Comparison of ENCODE assay signal across 8 cellular contexts in genomic region chr3:23999012-23999641, GRCh38. TPM values are rescaled to one million over a fixed set of nuclear protein-coding genes. Genes with fewer than 3 reads are reported as not detected.
DNase-seq lines count a peak whose midpoint lies in the region; ATAC-seq and TF ChIP-seq lines count a peak whose summit lies in the region.

No MANE protein-coding gene starts in this region.

- no peak overlapping the region for H3K27ac Mint-ChIP-seq in activated naive CD8-positive, alpha-beta T cell treated with anti-CD3 and anti-CD28 coated beads, Interleukin-2, amount 10 ng/mL, durations not matched to agents 7 days and 5 days

- intact Hi-C loops in left ventricle myocardium inferior (cut with micrococcal nuclease): no loop called here
- intact Hi-C loops in sciatic nerve (cut with DNase I): no loop called here

- TF ChIP-seq CTCF in left ventricle myocardium inferior (IDR thresholded peaks at IDR 0.05; ENCODE audit: borderline replicate concordance): peak; percentile 84

- peaks cover 7% of the 10 kb centered on the region for H3K4me1 ChIP-seq in left ventricle myocardium inferior

- POLR2A ChIA-PET in activated naive CD8-positive, alpha-beta T cell treated with anti-CD3 and anti-CD28 coated beads, Interleukin-2, amount 10 ng/mL, durations not matched to agents 7 days and 5 days (lab: Charles Lee): no interaction called here

- H3K36me3 ChIP-seq in left ventricle myocardium inferior: no peaks in the 10 kb centered on the region

- DNase-seq in NCI-H345 (lab: John Stamatoyannopoulos, UW) (peak; percentile 13), NCI-H345 treated with DMSO at 0.1 percent for 48 hours (lab: John Stamatoyannopoulos, UW; ENCODE audit: unreplicated experiment) (no peak), RPMI8226 (peak; percentile 62), left ventricle myocardium inferior (peak; percentile 67), sciatic nerve (ENCODE audit: low spot score) (peak; percentile 88)
- peak; percentile 71 for DNase-seq in activated naive CD8-positive, alpha-beta T cell treated with anti-CD3 and anti-CD28 coated beads, Interleukin-2, amount 10 ng/mL, durations not matched to agents 7 days and 5 days

- peaks cover 13% of the 10 kb centered on the region for H3K27me3 Mint-ChIP-seq in activated naive CD8-positive, alpha-beta T cell treated with anti-CD3 and anti-CD28 coated beads, Interleukin-2, amount 10 ng/mL, durations not matched to agents 7 days and 5 days

- no peak overlapping the region for H3K4me3 Mint-ChIP-seq in activated naive CD8-positive, alpha-beta T cell treated with anti-CD3 and anti-CD28 coated beads, Interleukin-2, amount 10 ng/mL, durations not matched to agents 7 days and 5 days

- H3K27me3 ChIP-seq in left ventricle myocardium inferior (ENCODE audit: low read depth): no peaks in the 10 kb centered on the region

- no peak overlapping the region for H3K4me3 ChIP-seq in left ventricle myocardium inferior

- ATAC-seq in HG03469 (IDR thresholded peaks at IDR 0.05; ENCODE audit: unreplicated experiment) (peak; percentile 49), sciatic nerve (peak; percentile 62), HG03520 (IDR thresholded peaks at IDR 0.05; ENCODE audit: unreplicated experiment) (no peak)
- no peak for ATAC-seq in activated naive CD8-positive, alpha-beta T cell treated with anti-CD3 and anti-CD28 coated beads, Interleukin-2, amount 10 ng/mL, durations not matched to agents 7 days and 5 days (ENCODE audit: low read depth)

- H3K9me3 Mint-ChIP-seq in activated naive CD8-positive, alpha-beta T cell treated with anti-CD3 and anti-CD28 coated beads, Interleukin-2, amount 10 ng/mL, durations not matched to agents 7 days and 5 days: no peaks in the 10 kb centered on the region

- no peaks in the 10 kb centered on the region for H3K36me3 Mint-ChIP-seq in activated naive CD8-positive, alpha-beta T cell treated with anti-CD3 and anti-CD28 coated beads, Interleukin-2, amount 10 ng/mL, durations not matched to agents 7 days and 5 days

- no peaks in the 10 kb centered on the region for H3K9me3 ChIP-seq in left ventricle myocardium inferior (replicated peaks)

- H3K4me1 Mint-ChIP-seq in activated naive CD8-positive, alpha-beta T cell treated with anti-CD3 and anti-CD28 coated beads, Interleukin-2, amount 10 ng/mL, durations not matched to agents 7 days and 5 days: peaks cover 5% of the 10 kb centered on the region

- no peak overlapping the region for H3K27ac ChIP-seq in left ventricle myocardium inferior (replicated peaks)

RNA-seq across cellular contexts. Expression of gene NR1D2, which starts 54.0 kb away (rescaled TPM):
- 10 to 100 TPM; 20.2 TPM for total RNA-seq in activated naive CD8-positive, alpha-beta T cell treated with anti-CD3 and anti-CD28 coated beads, Interleukin-2, amount 10 ng/mL, durations not matched to agents 7 days and 5 days
- total RNA-seq in left ventricle myocardium inferior (43.5 TPM), sciatic nerve (71.5 TPM)

Comparison
In these comparisons a context has a peak if more than half of its experiments do, and no peak if none do; other contexts are left out.
1. ATAC-seq: peak in HG03469 (single experiment) and sciatic nerve (single experiment); none in activated naive CD8-positive, alpha-beta T cell treated with anti-CD3 and anti-CD28 coated beads, Interleukin-2, amount 10 ng/mL, durations not matched to agents 7 days and 5 days (single experiment) and HG03520 (single experiment).